ENCODE assay signal across 8 cellular contexts in genomic region chr10:17607603-17608332, GRCh38. TPM values are rescaled to one million over a fixed set of nuclear protein-coding genes. Genes with fewer than 3 reads are reported as not detected.
A peak's percentile ranks its signal among the peaks of the same experiment; 100 is the strongest.
DNase-seq lines count a peak whose midpoint lies in the region; ATAC-seq and TF ChIP-seq lines count a peak whose summit lies in the region.

No MANE protein-coding gene starts in this region.

- no peak overlapping the region for H3K4me3 Mint-ChIP-seq in naive thymus-derived CD4-positive, alpha-beta T cell
- no peak overlapping the region for H3K4me3 Mint-ChIP-seq in activated T-helper 2 cell treated with anti-CD3 and anti-CD28 coated beads, Interferon-gamma antibody, Interleukin-2, Interleukin-4, amounts not matched to agents 10 μg/mL and 5 μg/mL and 100 μg/mL, durations not matched to agents 14 hours and 24 hours and 36 hours (ENCODE audit: low read depth)

- H3K36me3 Mint-ChIP-seq in naive thymus-derived CD4-positive, alpha-beta T cell = no peaks in the 10 kb centered on the region
- no peaks in the 10 kb centered on the region for H3K36me3 Mint-ChIP-seq in activated T-helper 2 cell treated with anti-CD3 and anti-CD28 coated beads, Interferon-gamma antibody, Interleukin-2, Interleukin-4, amounts not matched to agents 10 μg/mL and 5 μg/mL and 100 μg/mL, durations not matched to agents 14 hours and 24 hours and 36 hours (ENCODE audit: low read depth)

- no peaks in the 10 kb centered on the region for H3K9me3 Mint-ChIP-seq in naive thymus-derived CD4-positive, alpha-beta T cell
- no peaks in the 10 kb centered on the region for H3K9me3 Mint-ChIP-seq in activated T-helper 2 cell treated with anti-CD3 and anti-CD28 coated beads, Interferon-gamma antibody, Interleukin-2, Interleukin-4, amounts not matched to agents 10 μg/mL and 5 μg/mL and 100 μg/mL, durations not matched to agents 14 hours and 24 hours and 36 hours

- H3K27me3 ChIP-seq in HL-60 (ENCODE audit: insufficient read depth, poor library complexity, severe bottlenecking) (no peaks in the 10 kb centered on the region), RWPE2 (ENCODE audit: insufficient read depth, poor library complexity, severe bottlenecking) (no peaks in the 10 kb centered on the region)
- H3K27me3 ChIP-seq in naive thymus-derived CD4-positive, alpha-beta T cell (ENCODE audit: control insufficient read depth in 2 of 2, insufficient read depth in 2 of 2, low read length in 2 of 2) = no peaks in the 10 kb centered on the region

- H3K4me1 Mint-ChIP-seq in naive thymus-derived CD4-positive, alpha-beta T cell = peaks cover 0 to 3% (median 0%) of the 10 kb centered on the region in 7 donors
- H3K4me1 Mint-ChIP-seq in activated T-helper 2 cell treated with anti-CD3 and anti-CD28 coated beads, Interferon-gamma antibody, Interleukin-2, Interleukin-4, amounts not matched to agents 10 μg/mL and 5 μg/mL and 100 μg/mL, durations not matched to agents 14 hours and 24 hours and 36 hours (ENCODE audit: low read depth) = peaks cover 2% of the 10 kb centered on the region

- POLR2A ChIA-PET in naive thymus-derived CD4-positive, alpha-beta T cell (lab: Charles Lee) = no interaction called here

- TF ChIP-seq CTCF in HL-60 (IDR thresholded peaks at IDR 0.05; ENCODE audit: insufficient read depth, low read length) = peak; percentile 31
- peak; percentile 93 for TF ChIP-seq CTCF in RWPE2 (IDR thresholded peaks at IDR 0.05; ENCODE audit: poor library complexity, severe bottlenecking)
- peak; percentile 76 for TF ChIP-seq CTCF in epithelial cell of esophagus (IDR thresholded peaks at IDR 0.05; ENCODE audit: insufficient read depth, low read depth, low read length, missing control alignments)

- peak; percentile 6 for DNase-seq in activated CD4-positive, CD25-positive, alpha-beta regulatory T cell treated with anti-CD3 and anti-CD28 coated beads, Interleukin-2, amount 50 U/mL, for 16 hours (ENCODE audit: low read depth, low spot score)
- DNase-seq in activated CD4-positive, CD25-positive, alpha-beta regulatory T cell (lab: John Stamatoyannopoulos, UW) = no peak
- DNase-seq in HL-60 (ENCODE audit: low read depth in 1 of 2, low spot score in 1 of 2) (peak; percentile 1 to 9), RWPE2 (ENCODE audit: low spot score) (no peak), epithelial cell of esophagus (ENCODE audit: low read depth) (peak; percentile 68)
- DNase-seq in naive thymus-derived CD4-positive, alpha-beta T cell = peak in 7 of 9 donors; percentile 16 to 62 (median 55)
- no peak for DNase-seq in activated T-helper 2 cell treated with anti-CD3 and anti-CD28 coated beads, Interferon-gamma antibody, Interleukin-2, Interleukin-4, amounts not matched to agents 10 μg/mL and 5 μg/mL and 100 μg/mL, durations not matched to agents 14 hours and 24 hours and 36 hours (ENCODE audit: low spot score)

- H3K4me3 ChIP-seq in HL-60 (replicated peaks; ENCODE audit: insufficient read depth, low read length) (no peak overlapping the region), RWPE2 (ENCODE audit: severe bottlenecking) (no peak overlapping the region), epithelial cell of esophagus (ENCODE audit: low read length) (no peak overlapping the region)
- no peak overlapping the region for H3K4me3 ChIP-seq in naive thymus-derived CD4-positive, alpha-beta T cell (ENCODE audit: low read length)

- H3K4me1 ChIP-seq in RWPE2 (ENCODE audit: insufficient read depth, poor library complexity, severe bottlenecking) = no peaks in the 10 kb centered on the region
- no peaks in the 10 kb centered on the region for H3K4me1 ChIP-seq in naive thymus-derived CD4-positive, alpha-beta T cell (ENCODE audit: control insufficient read depth in 2 of 2, insufficient read depth in 2 of 2, low read length in 2 of 2)

- ATAC-seq in GM19467 (IDR thresholded peaks at IDR 0.05; ENCODE audit: unreplicated experiment) (peak; percentile 82), RWPE2 (ENCODE audit: low read depth) (peak; percentile 76)
- peak; percentile 92 for ATAC-seq in naive thymus-derived CD4-positive, alpha-beta T cell

- intact Hi-C loops in naive thymus-derived CD4-positive, alpha-beta T cell (cut with micrococcal nuclease) = loop anchor here (1.0 to 5.0 kb wide), 8 partner anchors 35 to 610 kb away; no protein-coding TSS in a partner anchor
- intact Hi-C loops in activated T-helper 2 cell treated with anti-CD3 and anti-CD28 coated beads, Interferon-gamma antibody, Interleukin-2, Interleukin-4, amounts not matched to agents 10 μg/mL and 5 μg/mL and 100 μg/mL, durations not matched to agents 14 hours and 24 hours and 36 hours (cut with micrococcal nuclease) = loop anchor here (1.0 kb wide), 3 partner anchors 136 to 497 kb away; no protein-coding TSS in a partner anchor

- peaks cover 0 to 4% (median 0%) of the 10 kb centered on the region in 5 donors for H3K27me3 Mint-ChIP-seq in naive thymus-derived CD4-positive, alpha-beta T cell
- H3K27me3 Mint-ChIP-seq in activated T-helper 2 cell treated with anti-CD3 and anti-CD28 coated beads, Interferon-gamma antibody, Interleukin-2, Interleukin-4, amounts not matched to agents 10 μg/mL and 5 μg/mL and 100 μg/mL, durations not matched to agents 14 hours and 24 hours and 36 hours (ENCODE audit: low read depth) = peaks cover 5% of the 10 kb centered on the region

- CTCF ChIA-PET in naive thymus-derived CD4-positive, alpha-beta T cell (lab: Charles Lee) = interaction anchor here (0.6 to 1.5 kb wide), 3 partner anchors 11 to 137 kb away, joined by 3 to 8 read pairs (median 5); no protein-coding TSS in a partner anchor

- H3K27ac ChIP-seq in HL-60 (replicated peaks) = no peak overlapping the region
- H3K27ac ChIP-seq in RWPE2 (ENCODE audit: poor library complexity, severe bottlenecking) = no peak overlapping the region
- H3K27ac ChIP-seq in naive thymus-derived CD4-positive, alpha-beta T cell (ENCODE audit: low read depth, low read length) = no peak overlapping the region

- no peaks in the 10 kb centered on the region for H3K9me3 ChIP-seq in RWPE2 (ENCODE audit: severe bottlenecking)
- no peaks in the 10 kb centered on the region for H3K9me3 ChIP-seq in naive thymus-derived CD4-positive, alpha-beta T cell (ENCODE audit: control insufficient read depth in 2 of 3, low read length in 3 of 3)

- H3K27ac Mint-ChIP-seq in naive thymus-derived CD4-positive, alpha-beta T cell = no peak overlapping the region
- no peak overlapping the region for H3K27ac Mint-ChIP-seq in activated T-helper 2 cell treated with anti-CD3 and anti-CD28 coated beads, Interferon-gamma antibody, Interleukin-2, Interleukin-4, amounts not matched to agents 10 μg/mL and 5 μg/mL and 100 μg/mL, durations not matched to agents 14 hours and 24 hours and 36 hours

- H3K36me3 ChIP-seq in RWPE2 (ENCODE audit: low read depth) = peaks cover 8% of the 10 kb centered on the region
- H3K36me3 ChIP-seq in naive thymus-derived CD4-positive, alpha-beta T cell (ENCODE audit: control insufficient read depth in 2 of 3, insufficient read depth in 3 of 3, low read length in 3 of 3) = no peaks in the 10 kb centered on the region

RNA-seq across cellular contexts. Expression of gene HACD1, which starts 9.4 kb away (rescaled TPM):
- 1 to 10 TPM in 1 of 5 experiments, under 1 TPM in 2, not detected in 2; 0.24 to 1.6 (median 0.80) TPM for total RNA-seq in naive thymus-derived CD4-positive, alpha-beta T cell
- 1 to 10 TPM in 1 of 2 donors, not detected in 1; 1.5 TPM for polyA plus RNA-seq in naive thymus-derived CD4-positive, alpha-beta T cell
- total RNA-seq in activated T-helper 2 cell treated with anti-CD3 and anti-CD28 coated beads, Interferon-gamma antibody, Interleukin-2, Interleukin-4, amounts not matched to agents 10 μg/mL and 5 μg/mL and 100 μg/mL, durations not matched to agents 14 hours and 24 hours and 36 hours = 6.0 and 6.6 TPM in 2 replicates

RNA-seq across cellular contexts. Expression of gene STAM, which starts 36.2 kb away (rescaled TPM):
- total RNA-seq in naive thymus-derived CD4-positive, alpha-beta T cell = 10 to 100 TPM; 18.3 to 25.4 (median 19.6) TPM
- polyA plus RNA-seq in naive thymus-derived CD4-positive, alpha-beta T cell = 10 to 100 TPM; 11.9 to 13.6 TPM
- total RNA-seq in activated T-helper 2 cell treated with anti-CD3 and anti-CD28 coated beads, Interferon-gamma antibody, Interleukin-2, Interleukin-4, amounts not matched to agents 10 μg/mL and 5 μg/mL and 100 μg/mL, durations not matched to agents 14 hours and 24 hours and 36 hours = 33.8 and 35.2 TPM in 2 replicates

Comparison
In these comparisons a context has a peak if more than half of its experiments do, and no peak if none do; other contexts are left out.
1. DNase-seq: peak in activated CD4-positive, CD25-positive, alpha-beta regulatory T cell treated with anti-CD3 and anti-CD28 coated beads, Interleukin-2, amount 50 U/mL, for 16 hours (single experiment), HL-60 (2 of 2), epithelial cell of esophagus (single experiment) and naive thymus-derived CD4-positive, alpha-beta T cell (7 of 9); none in activated CD4-positive, CD25-positive, alpha-beta regulatory T cell (0 of 4), RWPE2 (single experiment) and activated T-helper 2 cell treated with anti-CD3 and anti-CD28 coated beads, Interferon-gamma antibody, Interleukin-2, Interleukin-4, amounts not matched to agents 10 μg/mL and 5 μg/mL and 100 μg/mL, durations not matched to agents 14 hours and 24 hours and 36 hours (single experiment).
2. CTCF ChIP-seq: peak in every context shown above with its lines; median percentile 93 in RWPE2; 76 in epithelial cell of esophagus; 31 in HL-60.
3. Peak in every context shown above with its lines, with median percentiles within 50 percentile points of each other: ATAC-seq.